ENCODE assay signal across 20 cellular contexts in genomic region chr17:70320642-70321345, GRCh38.
DNase-seq lines count a peak whose midpoint lies in the region; ATAC-seq, FAIRE-seq and TF ChIP-seq lines count a peak whose summit lies in the region.
"Had no signal": no experiment of that assay in that cellular context is flagged by ENCODE, and none has a peak within 500 bp of the region (broad histone marks: within the 10 kb centered on the region; RNA-seq: fewer than 3 reads in every experiment).

No MANE protein-coding gene starts in this region.

- 74% methylated on average over 5 of the region's 5 CpGs for WGBS in hepatocyte (ENCODE audit: low lambda C conversion rate, missing lambda C conversion rate)

- no peak for DNase-seq in Right ventricle myocardium inferior (ENCODE audit: missing footprints)
- no peak for DNase-seq in right atrium auricular region (ENCODE audit: low spot score)
- no peak for DNase-seq in adipocyte (ENCODE audit: low read depth)
- DNase-seq in hepatocyte (ENCODE audit: low spot score): peak; percentile 27
- DNase-seq in frontal cortex (ENCODE audit: low spot score in 2 of 2): no peak
- DNase-seq in foreskin keratinocyte: no peak
- DNase-seq in NCI-H187 (lab: John Stamatoyannopoulos, UW): no peak
- DNase-seq: activated CD4-positive, alpha-beta T cell treated with anti-CD3 and anti-CD28 coated beads for 4 hours; activated CD8-positive, alpha-beta memory T cell treated with anti-CD3 and anti-CD28 coated beads, Interleukin-2, amount 50 U/mL, for 4 hours; activated naive CD4-positive, alpha-beta T cell treated with Interleukin-2 at 50 U/mL for 16 hours; EL; erythroblast; NCI-H1048; ovary; spleen had no signal

- no peak overlapping the region for H2AFZ ChIP-seq in hepatocyte

- FAIRE-seq in frontal cortex (lab: Jason Lieb, UNC): no peak
- FAIRE-seq: A204.1, K562 had no signal

- no peaks in the 10 kb centered on the region for H4K20me1 ChIP-seq in hepatocyte (ENCODE audit: insufficient read depth, poor library complexity, severe bottlenecking)

- peaks cover 0 to 5% of the 10 kb centered on the region in 2 donors for H3K4me1 ChIP-seq in right atrium auricular region
- peaks cover 27% of the 10 kb centered on the region for H3K4me1 ChIP-seq in adipocyte (ENCODE audit: control insufficient read depth, insufficient read depth, low read length)
- H3K4me1 ChIP-seq in hepatocyte (ENCODE audit: insufficient read depth): no peaks in the 10 kb centered on the region
- no peaks in the 10 kb centered on the region for H3K4me1 ChIP-seq in foreskin keratinocyte
- H3K4me1 ChIP-seq: SJSA1 had no signal

- no peaks in the 10 kb centered on the region for H3K27me3 ChIP-seq in right atrium auricular region
- no peaks in the 10 kb centered on the region for H3K27me3 ChIP-seq in adipocyte (replicated peaks; ENCODE audit: control insufficient read depth, insufficient read depth, low read length)
- H3K27me3 ChIP-seq in hepatocyte: no peaks in the 10 kb centered on the region
- H3K27me3 ChIP-seq in foreskin keratinocyte: no peaks in the 10 kb centered on the region
- H3K27me3 ChIP-seq: ovary, SJSA1, spleen had no signal

- peak; percentile 72 for ATAC-seq in Right ventricle myocardium inferior
- ATAC-seq in HG03039 (IDR thresholded peaks at IDR 0.05; ENCODE audit: unreplicated experiment): no peak
- no peak for ATAC-seq in foreskin keratinocyte
- ATAC-seq: K562 had no signal

- intact Hi-C loops in Right ventricle myocardium inferior (cut with DNase I): no loop called here

- H3K36me3 ChIP-seq in right atrium auricular region: no peaks in the 10 kb centered on the region
- H3K36me3 ChIP-seq in adipocyte (ENCODE audit: control insufficient read depth, insufficient read depth, low read length, severe bottlenecking): no peaks in the 10 kb centered on the region
- no peaks in the 10 kb centered on the region for H3K36me3 ChIP-seq in hepatocyte (replicated peaks; ENCODE audit: insufficient read depth, low read depth)
- H3K36me3 ChIP-seq: ovary, SJSA1, spleen had no signal

- H3K79me2 ChIP-seq in hepatocyte: no peaks in the 10 kb centered on the region

- H3K27ac ChIP-seq in right atrium auricular region (no peak overlapping the region), hepatocyte (no peak overlapping the region), foreskin keratinocyte (no peak overlapping the region)
- H3K27ac ChIP-seq: HL-60, ovary, SJSA1 had no signal

- H3K9ac ChIP-seq in adipocyte (ENCODE audit: low read length): no peak overlapping the region

- H3K9me3 ChIP-seq in right atrium auricular region (no peaks in the 10 kb centered on the region), adipocyte (ENCODE audit: control insufficient read depth, low read length) (no peaks in the 10 kb centered on the region), hepatocyte (ENCODE audit: low read depth) (no peaks in the 10 kb centered on the region)
- H3K9me3 ChIP-seq: ovary, SJSA1, spleen had no signal

- H3K9me2 ChIP-seq in hepatocyte (replicated peaks; ENCODE audit: insufficient read depth): no peaks in the 10 kb centered on the region

- no peak for TF ChIP-seq CTCF in right atrium auricular region (IDR thresholded peaks at IDR 0.05)
- TF ChIP-seq CTCF in hepatocyte (IDR thresholded peaks at IDR 0.05; ENCODE audit: poor library complexity): no peak
- no peak for TF ChIP-seq CTCF in foreskin keratinocyte (conservative IDR thresholded peaks at IDR 0.05)

- H3K4me3 ChIP-seq in right atrium auricular region (no peak overlapping the region), adipocyte (ENCODE audit: low read length) (peak overlapping the region; percentile 47), hepatocyte (no peak overlapping the region)
- H3K4me3 ChIP-seq: K562, ovary, SJSA1, spleen had no signal

- H3K4me2 ChIP-seq in hepatocyte: no peak overlapping the region
